ENCODE assay signal across 28 cellular contexts in genomic region chr7:4158826-4159225, GRCh38.
"Had no signal": no experiment of that assay in that cellular context is flagged by ENCODE, and none has a peak within 500 bp of the region (broad histone marks: within the 10 kb centered on the region; RNA-seq: fewer than 3 reads in every experiment).

No MANE protein-coding gene starts in this region.

- H3K4me1 ChIP-seq: ascending aorta, colonic mucosa, esophagus squamous epithelium had no signal

- H3K9me3 ChIP-seq: ascending aorta, breast epithelium, colonic mucosa, esophagus squamous epithelium, gastroesophageal sphincter had no signal

- H3K36me3 ChIP-seq: breast epithelium, cardiac muscle cell, colonic mucosa, esophagus squamous epithelium, gastroesophageal sphincter had no signal

- H3K4me3 ChIP-seq: ascending aorta, breast epithelium, cardiac muscle cell, colonic mucosa, esophagus squamous epithelium, gastroesophageal sphincter had no signal

- H3K36me3 Mint-ChIP-seq: activated CD4-positive, alpha-beta memory T cell treated with anti-CD3 and anti-CD28 coated beads for 36 hours; activated naive CD4-positive, alpha-beta T cell treated with anti-CD3 and anti-CD28 coated beads, Interleukin-2, amount 10 ng/mL, durations not matched to agents 7 days and 5 days; activated naive CD4-positive, alpha-beta T cell treated with anti-CD3 and anti-CD28 coated beads, Interleukin-2, amount 50 U/mL, for 72 hours; activated naive CD8-positive, alpha-beta T cell treated with anti-CD3 and anti-CD28 coated beads, Interleukin-2, amount 10 ng/mL, durations not matched to agents 7 days and 5 days had no signal

- H3K4me1 Mint-ChIP-seq: activated CD4-positive, alpha-beta T cell treated with anti-CD3 and anti-CD28 coated beads for 36 hours; activated CD4-positive, alpha-beta T cell treated with anti-CD3 and anti-CD28 coated beads, Interleukin-2, amount 10 ng/mL, durations not matched to agents 24 days and 14 days; activated naive CD4-positive, alpha-beta T cell treated with anti-CD3 and anti-CD28 coated beads, Interleukin-2, amount 10 ng/mL, durations not matched to agents 7 days and 5 days; activated naive CD8-positive, alpha-beta T cell treated with anti-CD3 and anti-CD28 coated beads, Interleukin-2, amount 10 ng/mL, durations not matched to agents 7 days and 5 days; T-helper 17 cell had no signal

- H3K27ac ChIP-seq: ascending aorta, breast epithelium, cardiac muscle cell, colonic mucosa, esophagus squamous epithelium, gastroesophageal sphincter had no signal

- H3K27me3 Mint-ChIP-seq: activated CD4-positive, alpha-beta memory T cell treated with anti-CD3 and anti-CD28 coated beads for 36 hours; activated CD4-positive, alpha-beta T cell treated with anti-CD3 and anti-CD28 coated beads for 36 hours; activated CD4-positive, alpha-beta T cell treated with anti-CD3 and anti-CD28 coated beads, Interleukin-2, amount 10 ng/mL, durations not matched to agents 24 days and 14 days; activated naive CD4-positive, alpha-beta T cell treated with anti-CD3 and anti-CD28 coated beads, Interleukin-2, amount 10 ng/mL, durations not matched to agents 7 days and 5 days; activated naive CD8-positive, alpha-beta T cell treated with anti-CD3 and anti-CD28 coated beads, Interleukin-2, amount 10 ng/mL, durations not matched to agents 7 days and 5 days; activated T-cell treated with anti-CD3 and anti-CD28 coated beads, Interleukin-2, amount 50 U/mL, for 24 hours; brain had no signal

- H3K27me3 ChIP-seq: ascending aorta, breast epithelium, cardiac muscle cell, colonic mucosa, gastroesophageal sphincter had no signal

- ATAC-seq: activated CD4-positive, alpha-beta T cell treated with anti-CD3 and anti-CD28 coated beads for 36 hours; activated CD8-positive, alpha-beta T cell treated with anti-CD3 and anti-CD28 coated beads, Interleukin-2, amount 10 ng/mL, durations not matched to agents 7 days and 5 days; activated naive CD4-positive, alpha-beta T cell treated with anti-CD3 and anti-CD28 coated beads, Interleukin-2, amount 50 U/mL, for 72 hours; activated T-cell treated with anti-CD3 and anti-CD28 coated beads, Interleukin-2, amount 50 U/mL, for 72 hours; gastroesophageal sphincter; T-helper 17 cell had no signal

- H3K9me3 Mint-ChIP-seq: activated CD4-positive, alpha-beta memory T cell treated with anti-CD3 and anti-CD28 coated beads for 36 hours; activated CD4-positive, alpha-beta T cell treated with anti-CD3 and anti-CD28 coated beads, Interleukin-2, amount 10 ng/mL, durations not matched to agents 24 days and 14 days; activated naive CD4-positive, alpha-beta T cell treated with anti-CD3 and anti-CD28 coated beads, Interleukin-2, amount 10 ng/mL, durations not matched to agents 7 days and 5 days; activated naive CD4-positive, alpha-beta T cell treated with anti-CD3 and anti-CD28 coated beads, Interleukin-2, amount 50 U/mL, for 72 hours; activated naive CD8-positive, alpha-beta T cell treated with anti-CD3 and anti-CD28 coated beads, Interleukin-2, amount 10 ng/mL, durations not matched to agents 7 days and 5 days; activated T-cell treated with anti-CD3 and anti-CD28 coated beads, Interleukin-2, amount 50 U/mL, for 24 hours; activated T-cell treated with anti-CD3 and anti-CD28 coated beads, Interleukin-2, amount 50 U/mL, for 72 hours; brain had no signal

- H3K4me3 Mint-ChIP-seq: activated CD4-positive, alpha-beta memory T cell treated with anti-CD3 and anti-CD28 coated beads for 36 hours; activated CD4-positive, alpha-beta T cell treated with anti-CD3 and anti-CD28 coated beads for 36 hours; activated CD4-positive, alpha-beta T cell treated with anti-CD3 and anti-CD28 coated beads, Interleukin-2, amount 10 ng/mL, durations not matched to agents 24 days and 14 days; activated CD8-positive, alpha-beta T cell treated with anti-CD3 and anti-CD28 coated beads, Interleukin-2, amount 10 ng/mL, durations not matched to agents 7 days and 5 days; activated naive CD4-positive, alpha-beta T cell treated with anti-CD3 and anti-CD28 coated beads, Interleukin-2, amount 10 ng/mL, durations not matched to agents 7 days and 5 days; activated naive CD8-positive, alpha-beta T cell treated with anti-CD3 and anti-CD28 coated beads, Interleukin-2, amount 10 ng/mL, durations not matched to agents 7 days and 5 days; activated T-cell treated with anti-CD3 and anti-CD28 coated beads, Interleukin-2, amount 50 U/mL, for 24 hours; activated T-cell treated with anti-CD3 and anti-CD28 coated beads, Interleukin-2, amount 50 U/mL, for 72 hours; brain; T-helper 17 cell had no signal

- H3K27ac Mint-ChIP-seq: activated CD4-positive, alpha-beta memory T cell treated with anti-CD3 and anti-CD28 coated beads for 36 hours; activated CD4-positive, alpha-beta T cell treated with anti-CD3 and anti-CD28 coated beads for 36 hours; activated CD4-positive, alpha-beta T cell treated with anti-CD3 and anti-CD28 coated beads, Interleukin-2, amount 10 ng/mL, durations not matched to agents 24 days and 14 days; activated CD8-positive, alpha-beta T cell treated with anti-CD3 and anti-CD28 coated beads, Interleukin-2, amount 10 ng/mL, durations not matched to agents 7 days and 5 days; activated naive CD4-positive, alpha-beta T cell treated with anti-CD3 and anti-CD28 coated beads, Interleukin-2, amount 10 ng/mL, durations not matched to agents 7 days and 5 days; activated naive CD8-positive, alpha-beta T cell treated with anti-CD3 and anti-CD28 coated beads, Interleukin-2, amount 10 ng/mL, durations not matched to agents 7 days and 5 days; activated T-cell treated with anti-CD3 and anti-CD28 coated beads, Interleukin-2, amount 50 U/mL, for 24 hours; activated T-cell treated with anti-CD3 and anti-CD28 coated beads, Interleukin-2, amount 50 U/mL, for 72 hours; T-helper 17 cell had no signal

- DNase-seq: activated CD4-positive, alpha-beta memory T cell treated with anti-CD3 and anti-CD28 coated beads for 36 hours; activated CD4-positive, alpha-beta T cell treated with anti-CD3 and anti-CD28 coated beads for 36 hours; activated CD4-positive, alpha-beta T cell treated with anti-CD3 and anti-CD28 coated beads, Interleukin-2, amount 10 ng/mL, durations not matched to agents 24 days and 14 days; activated CD4-positive, CD25-positive, alpha-beta regulatory T cell; activated CD4-positive, CD25-positive, alpha-beta regulatory T cell treated with anti-CD3 and anti-CD28 coated beads, Interleukin-2, amount 50 U/mL, for 72 hours; activated CD8-positive, alpha-beta memory T cell treated with anti-CD3 and anti-CD28 coated beads, Interleukin-2, amount 50 U/mL, for 48 hours; activated CD8-positive, alpha-beta T cell treated with anti-CD3 and anti-CD28 coated beads, Interleukin-2, amount 10 ng/mL, durations not matched to agents 7 days and 5 days; activated gamma-delta T cell; activated naive CD4-positive, alpha-beta T cell; activated naive CD4-positive, alpha-beta T cell treated with anti-CD3 and anti-CD28 coated beads, Interleukin-2, amount 10 ng/mL, durations not matched to agents 7 days and 5 days; activated naive CD8-positive, alpha-beta T cell treated with anti-CD3 and anti-CD28 coated beads, Interleukin-2, amount 10 ng/mL, durations not matched to agents 7 days and 5 days; activated T-cell treated with anti-CD3 and anti-CD28 coated beads for 4 hours; activated T-cell treated with anti-CD3 and anti-CD28 coated beads, Interleukin-2, amount 50 U/mL, for 24 hours; activated T-cell treated with anti-CD3 and anti-CD28 coated beads, Interleukin-2, amount 50 U/mL, for 72 hours; central memory CD4-positive, alpha-beta T cell; cerebellar nuclear complex; colonic mucosa; effector CD8-positive, alpha-beta T cell; esophagus squamous epithelium; foreskin melanocyte; T-helper 1 cell; T-helper 17 cell had no signal
